Comparison of ENCODE assay signal across 8 cellular contexts in the genomic region with DNA sequence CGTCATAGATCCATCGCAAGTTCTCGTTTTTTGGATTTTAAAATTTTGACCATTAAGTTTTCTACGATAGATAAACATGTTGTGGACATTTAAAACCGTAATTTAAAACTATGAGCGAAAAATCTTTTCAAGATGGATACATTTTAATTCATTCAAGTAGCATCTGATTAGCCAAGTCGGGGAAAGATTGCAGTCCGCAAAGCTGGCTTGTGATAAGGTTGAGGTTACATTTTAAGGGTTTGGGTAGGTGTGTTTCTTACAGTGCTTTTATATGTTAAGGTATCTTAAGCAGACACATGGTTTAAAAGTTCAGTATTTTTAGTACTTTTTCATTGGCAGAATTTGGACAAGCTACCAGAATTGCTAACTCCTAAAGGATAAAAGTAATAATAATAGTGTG.
A peak's percentile ranks its signal among the peaks of the same experiment; 100 is the strongest.
DNase-seq lines count a peak whose midpoint lies in the region; ATAC-seq and TF ChIP-seq lines count a peak whose summit lies in the region.

No MANE protein-coding gene starts in this region.

- H3K9ac ChIP-seq in parathyroid adenoma, result no peak overlapping the region

- H3K4me3 ChIP-seq in GM12864 (ENCODE audit: low read depth, low read length) (peak overlapping the region; percentile 97), RWPE2 (ENCODE audit: severe bottlenecking) (peak overlapping the region; percentile 97), parathyroid adenoma (ENCODE audit: low read depth, low read length) (peak overlapping the region; percentile 81)

- H3K9me3 ChIP-seq in RWPE2 (ENCODE audit: severe bottlenecking), result no peaks in the 10 kb centered on the region
- no peaks in the 10 kb centered on the region for H3K9me3 ChIP-seq in parathyroid adenoma (ENCODE audit: control insufficient read depth, low read length)

- peaks cover 15% of the 10 kb centered on the region for H3K4me1 ChIP-seq in RWPE2 (ENCODE audit: insufficient read depth, poor library complexity, severe bottlenecking)
- H3K4me1 ChIP-seq in parathyroid adenoma, result peaks cover 8% of the 10 kb centered on the region

- no peak for ATAC-seq in RWPE2 (ENCODE audit: low read depth)
- no peak for ATAC-seq in HG03354 (IDR thresholded peaks at IDR 0.05; ENCODE audit: poor library complexity, severe bottlenecking, unreplicated experiment)
- ATAC-seq in HG03520 (IDR thresholded peaks at IDR 0.05; ENCODE audit: unreplicated experiment), result no peak
- no peak for ATAC-seq in HG03457 (IDR thresholded peaks at IDR 0.05; ENCODE audit: unreplicated experiment)

- peaks cover 56% of the 10 kb centered on the region for H3K79me2 ChIP-seq in parathyroid adenoma

- peak overlapping the region; percentile 79 for H3K27ac ChIP-seq in RWPE2 (ENCODE audit: poor library complexity, severe bottlenecking)
- H3K27ac ChIP-seq in parathyroid adenoma, result peak overlapping the region; percentile 94

- H3K27me3 ChIP-seq in RWPE2 (ENCODE audit: insufficient read depth, poor library complexity, severe bottlenecking) (no peaks in the 10 kb centered on the region), parathyroid adenoma (ENCODE audit: control insufficient read depth, insufficient read depth, low read length) (no peaks in the 10 kb centered on the region)

- TF ChIP-seq CTCF in GM12864 (IDR thresholded peaks at IDR 0.05; ENCODE audit: low read depth, low read length, missing control alignments) (no peak), RWPE2 (IDR thresholded peaks at IDR 0.05; ENCODE audit: poor library complexity, severe bottlenecking) (no peak), parathyroid adenoma (IDR thresholded peaks at IDR 0.05) (no peak)

- no peak for TF ChIP-seq POLR2A in erythroblast (IDR thresholded peaks at IDR 0.05; ENCODE audit: low read length)

- H3K4me2 ChIP-seq in parathyroid adenoma (ENCODE audit: low read length), result peak overlapping the region; percentile 72

- DNase-seq in GM12864 (ENCODE audit: low read depth) (no peak), RWPE2 (ENCODE audit: low spot score) (no peak), erythroblast (lab: John Stamatoyannopoulos, UW) (peak; percentile 66 to 81), DMS153 (lab: John Stamatoyannopoulos, UW) (no peak)

- H3K36me3 ChIP-seq in RWPE2 (ENCODE audit: low read depth), result peaks cover 57% of the 10 kb centered on the region
- H3K36me3 ChIP-seq in parathyroid adenoma (ENCODE audit: control insufficient read depth, insufficient read depth, low read length), result no peaks in the 10 kb centered on the region

- no peak overlapping the region for H2AFZ ChIP-seq in parathyroid adenoma

Comparison
In these comparisons a context has a peak if more than half of its experiments do, and no peak if none do; other contexts are left out.
1. DNase-seq: peak in erythroblast (2 of 2); none in GM12864 (single experiment), RWPE2 (single experiment) and DMS153 (single experiment).
2. Peak in every context shown above with its lines, with median percentiles within 50 percentile points of each other: H3K4me3 ChIP-seq.